8 cellular contexts compared by ENCODE assay signal in genomic region chr6:15661815-15662245, GRCh38. TPM values are rescaled to one million over a fixed set of nuclear protein-coding genes. Genes with fewer than 3 reads are reported as not detected.
DNase-seq lines count a peak whose midpoint lies in the region; ATAC-seq and TF ChIP-seq lines count a peak whose summit lies in the region.

No MANE protein-coding gene starts in this region.

- H3K27ac ChIP-seq in iPS-20b (ENCODE audit: low read length) (no peak overlapping the region), subcutaneous abdominal adipose tissue (ENCODE audit: low read depth, low read length) (peak overlapping the region; percentile 65)

- H3K9ac ChIP-seq in iPS-20b (ENCODE audit: low read depth, low read length) (peak overlapping the region; percentile 69; the same call in 1 of the 2 replicates), subcutaneous abdominal adipose tissue (ENCODE audit: low read length in 5 of 5) (peak overlapping the region; percentile 75 to 82 (median 78))

- ATAC-seq in activated T-cell treated with anti-CD3 and anti-CD28 coated beads, Interleukin-2, amount 50 U/mL, for 72 hours (replicated peaks in 1 of 2), result no peak
- ATAC-seq in activated CD8-positive, alpha-beta T cell treated with anti-CD3 and anti-CD28 coated beads for 36 hours, result no peak
- no peak for ATAC-seq in GM21447 (IDR thresholded peaks at IDR 0.05; ENCODE audit: unreplicated experiment)
- ATAC-seq in GM21526 (IDR thresholded peaks at IDR 0.05; ENCODE audit: low FRiP score, unreplicated experiment), result no peak

- CTCF ChIA-PET in activated CD8-positive, alpha-beta T cell treated with anti-CD3 and anti-CD28 coated beads for 36 hours (lab: Charles Lee), result interaction anchor here (1.2 to 1.3 kb wide), 2 partner anchors 10 to 37 kb away, joined by 6 read pairs; no protein-coding TSS in a partner anchor

- H3K4me3 ChIP-seq in iPS-20b (ENCODE audit: low read length), result peak overlapping the region; percentile 78
- peak overlapping the region; percentile 69 to 96 (median 83) for H3K4me3 ChIP-seq in subcutaneous abdominal adipose tissue (ENCODE audit: low read depth in 1 of 5, low read length in 5 of 5)

- no peak for DNase-seq in activated T-cell treated with anti-CD3 and anti-CD28 coated beads, Interleukin-2, amount 50 U/mL, for 72 hours
- no peak for DNase-seq in activated T-cell treated with anti-CD3 and anti-CD28 coated beads for 4 hours
- no peak for DNase-seq in activated CD8-positive, alpha-beta T cell treated with anti-CD3 and anti-CD28 coated beads for 36 hours
- DNase-seq in activated effector memory CD4-positive, alpha-beta T cell treated with anti-CD3 and anti-CD28 coated beads, Interleukin-2, amount 50 U/mL, for 16 hours, result no peak

- H3K27me3 Mint-ChIP-seq in activated T-cell treated with anti-CD3 and anti-CD28 coated beads, Interleukin-2, amount 50 U/mL, for 72 hours (ENCODE audit: low read depth), result peaks cover 12% of the 10 kb centered on the region
- H3K27me3 Mint-ChIP-seq in activated CD8-positive, alpha-beta T cell treated with anti-CD3 and anti-CD28 coated beads for 36 hours, result peaks cover 2% of the 10 kb centered on the region

- POLR2A ChIA-PET in activated CD8-positive, alpha-beta T cell treated with anti-CD3 and anti-CD28 coated beads for 36 hours (lab: Charles Lee), result interaction anchor here (0.8 to 1.2 kb wide), 2 partner anchors 9 to 19 kb away, joined by 3 to 7 read pairs; no protein-coding TSS in a partner anchor

- H3K36me3 Mint-ChIP-seq in activated T-cell treated with anti-CD3 and anti-CD28 coated beads, Interleukin-2, amount 50 U/mL, for 72 hours (ENCODE audit: insufficient read depth in 2 of 2), result peaks cover 0 to 3% of the 10 kb centered on the region in 2 donors
- peaks cover 11% of the 10 kb centered on the region for H3K36me3 Mint-ChIP-seq in activated CD8-positive, alpha-beta T cell treated with anti-CD3 and anti-CD28 coated beads for 36 hours (ENCODE audit: low read depth)

- H3K4me3 Mint-ChIP-seq in activated T-cell treated with anti-CD3 and anti-CD28 coated beads, Interleukin-2, amount 50 U/mL, for 72 hours, result peak overlapping the region; percentile 75 to 81
- peak overlapping the region; percentile 79 for H3K4me3 Mint-ChIP-seq in activated CD8-positive, alpha-beta T cell treated with anti-CD3 and anti-CD28 coated beads for 36 hours

- H3K4me1 ChIP-seq in iPS-20b (ENCODE audit: insufficient read depth, low read length), result peaks cover 17% of the 10 kb centered on the region
- peaks cover 3 to 16% (median 13%) of the 10 kb centered on the region in 5 donors for H3K4me1 ChIP-seq in subcutaneous abdominal adipose tissue (ENCODE audit: control insufficient read depth in 5 of 5, insufficient read depth in 5 of 5, low read length in 5 of 5)

- 0 out of 2 replicates have a peak, but pooled peaks cover 3% of the 10 kb centered on the region for H3K36me3 ChIP-seq in iPS-20b (ENCODE audit: insufficient read depth, low read depth, low read length)
- H3K36me3 ChIP-seq in subcutaneous abdominal adipose tissue (ENCODE audit: control insufficient read depth in 5 of 5, insufficient read depth in 5 of 5, low read length in 5 of 5), result no peaks in the 10 kb centered on the region

- no peak for TF ChIP-seq CTCF in activated CD8-positive, alpha-beta T cell treated with anti-CD3 and anti-CD28 coated beads for 36 hours (IDR thresholded peaks at IDR 0.05)

- H3K9me3 Mint-ChIP-seq in activated T-cell treated with anti-CD3 and anti-CD28 coated beads, Interleukin-2, amount 50 U/mL, for 72 hours, result no peaks in the 10 kb centered on the region
- no peaks in the 10 kb centered on the region for H3K9me3 Mint-ChIP-seq in activated CD8-positive, alpha-beta T cell treated with anti-CD3 and anti-CD28 coated beads for 36 hours

- H3K4me1 Mint-ChIP-seq in activated T-cell treated with anti-CD3 and anti-CD28 coated beads, Interleukin-2, amount 50 U/mL, for 72 hours (ENCODE audit: low read depth), result peaks cover 47% of the 10 kb centered on the region
- H3K4me1 Mint-ChIP-seq in activated CD8-positive, alpha-beta T cell treated with anti-CD3 and anti-CD28 coated beads for 36 hours (ENCODE audit: low read depth), result peaks cover 32% of the 10 kb centered on the region

- H3K27me3 ChIP-seq in iPS-20b (ENCODE audit: insufficient read depth, low read length) (peaks cover 32% of the 10 kb centered on the region), subcutaneous abdominal adipose tissue (ENCODE audit: control insufficient read depth in 5 of 5, insufficient read depth in 4 of 5, low read length in 5 of 5) (no peaks in the 10 kb centered on the region)

- peak overlapping the region; percentile 20 for H3K27ac Mint-ChIP-seq in activated T-cell treated with anti-CD3 and anti-CD28 coated beads, Interleukin-2, amount 50 U/mL, for 72 hours
- H3K27ac Mint-ChIP-seq in activated CD8-positive, alpha-beta T cell treated with anti-CD3 and anti-CD28 coated beads for 36 hours, result peak overlapping the region; percentile 53

- no peaks in the 10 kb centered on the region for H3K9me3 ChIP-seq in iPS-20b (ENCODE audit: insufficient read depth, low read depth, low read length)
- H3K9me3 ChIP-seq in subcutaneous abdominal adipose tissue (ENCODE audit: control insufficient read depth in 5 of 5, low read length in 5 of 5), result no peaks in the 10 kb centered on the region

- intact Hi-C loops in activated CD8-positive, alpha-beta T cell treated with anti-CD3 and anti-CD28 coated beads for 36 hours (cut with micrococcal nuclease), result no loop called here

RNA-seq across cellular contexts. Expression of gene DTNBP1, which starts 1.0 kb away (rescaled TPM):
- total RNA-seq in activated T-cell treated with anti-CD3 and anti-CD28 coated beads, Interleukin-2, amount 50 U/mL, for 72 hours, result 10 to 100 TPM; 24.5 to 27.1 TPM
- total RNA-seq in activated CD8-positive, alpha-beta T cell treated with anti-CD3 and anti-CD28 coated beads for 36 hours, result 10 to 100 TPM; 12.6 to 14.6 TPM
